10 cellular contexts compared by ENCODE assay signal in genomic region chr17:48604770-48605329, GRCh38. TPM values are rescaled to one million over a fixed set of nuclear protein-coding genes. Genes with fewer than 3 reads are reported as not detected.
A peak's percentile ranks its signal among the peaks of the same experiment; 100 is the strongest.
DNase-seq lines count a peak whose midpoint lies in the region; ATAC-seq and TF ChIP-seq lines count a peak whose summit lies in the region.
"Had no signal": no experiment of that assay in that cellular context is flagged by ENCODE, and none has a peak within 500 bp of the region (broad histone marks: within the 10 kb centered on the region; RNA-seq: fewer than 3 reads in every experiment).

Gene HOXB6 (minus strand): TSS chr17:48604986. CDS start chr17:48598150, 6,836 bp downstream.

- no peaks in the 10 kb centered on the region for H3K36me3 Mint-ChIP-seq in activated T-cell treated with anti-CD3 and anti-CD28 coated beads, Interleukin-2, amount 50 U/mL, for 72 hours (ENCODE audit: insufficient read depth in 2 of 2)
- no peaks in the 10 kb centered on the region for H3K36me3 Mint-ChIP-seq in activated naive CD8-positive, alpha-beta T cell treated with anti-CD3 and anti-CD28 coated beads for 36 hours
- no peaks in the 10 kb centered on the region for H3K36me3 Mint-ChIP-seq in memory B cell

- no peak for ATAC-seq in activated T-cell treated with anti-CD3 and anti-CD28 coated beads, Interleukin-2, amount 50 U/mL, for 72 hours (replicated peaks in 1 of 2)
- no peak for ATAC-seq in memory B cell (ENCODE audit: low read depth)

- peak within 1 kb of the TSS in 1 of 4 donors; percentile 24 for H3K4me3 ChIP-seq in esophagus squamous epithelium

- WGBS in esophagus squamous epithelium, 2 donors: 18 to 22% methylated on average over 16 of the region's 16 CpGs

- peaks cover 13% of the 10 kb centered on the region for H3K4me1 Mint-ChIP-seq in activated T-cell treated with anti-CD3 and anti-CD28 coated beads, Interleukin-2, amount 50 U/mL, for 72 hours (ENCODE audit: low read depth)
- peaks cover 17% of the 10 kb centered on the region for H3K4me1 Mint-ChIP-seq in activated naive CD8-positive, alpha-beta T cell treated with anti-CD3 and anti-CD28 coated beads for 36 hours
- peaks cover 6% of the 10 kb centered on the region for H3K4me1 Mint-ChIP-seq in memory B cell

- peaks cover 27 to 100% (median 77%) of the 10 kb centered on the region in 4 donors for H3K27me3 ChIP-seq in esophagus squamous epithelium

- intact Hi-C loops in esophagus squamous epithelium (cut with DNase I): no loop called here
- intact Hi-C loops in posterior cingulate gyrus (cut with DNase I): no loop called here

- H3K27ac ChIP-seq in esophagus squamous epithelium: no peak within 1 kb of the TSS

- peak within 1 kb of the TSS; percentile 66 to 67 for H3K4me3 Mint-ChIP-seq in activated T-cell treated with anti-CD3 and anti-CD28 coated beads, Interleukin-2, amount 50 U/mL, for 72 hours
- H3K4me3 Mint-ChIP-seq in activated naive CD8-positive, alpha-beta T cell treated with anti-CD3 and anti-CD28 coated beads for 36 hours: peak within 1 kb of the TSS; percentile 62
- peak within 1 kb of the TSS; percentile 37 for H3K4me3 Mint-ChIP-seq in memory B cell
- H3K4me3 Mint-ChIP-seq: B cell had no signal

- no peak for DNase-seq in activated T-cell treated with anti-CD3 and anti-CD28 coated beads, Interleukin-2, amount 50 U/mL, for 72 hours
- DNase-seq in activated T-cell treated with anti-CD3 and anti-CD28 coated beads, Interleukin-2, amount 50 U/mL, for 48 hours: no peak
- no peak for DNase-seq in activated naive CD8-positive, alpha-beta T cell treated with anti-CD3 and anti-CD28 coated beads for 36 hours
- DNase-seq in memory B cell (ENCODE audit: low spot score in 2 of 2) (no peak), ureter (ENCODE audit: low spot score) (no peak), esophagus squamous epithelium (lab: John Stamatoyannopoulos, UW) (no peak), posterior cingulate gyrus (no peak), T-helper 2 cell (no peak)
- DNase-seq: stimulated activated CD4-positive, alpha-beta T cell treated with anti-CD3 and anti-CD28 coated beads, Interleukin-12 subunit alpha, Interleukin-12 subunit beta, amount 100 ng/mL, for 4 hours had no signal

- H3K9me3 ChIP-seq in esophagus squamous epithelium: no peaks in the 10 kb centered on the region

- H3K27me3 Mint-ChIP-seq in activated T-cell treated with anti-CD3 and anti-CD28 coated beads, Interleukin-2, amount 50 U/mL, for 72 hours (ENCODE audit: low read depth): peaks cover 96% of the 10 kb centered on the region
- peaks cover 98% of the 10 kb centered on the region for H3K27me3 Mint-ChIP-seq in activated naive CD8-positive, alpha-beta T cell treated with anti-CD3 and anti-CD28 coated beads for 36 hours
- H3K27me3 Mint-ChIP-seq in memory B cell: peaks cover 34% of the 10 kb centered on the region

- no peak for TF ChIP-seq POLR2A in esophagus squamous epithelium (IDR thresholded peaks at IDR 0.05)

- no peak for TF ChIP-seq CTCF in esophagus squamous epithelium (IDR thresholded peaks at IDR 0.05)

- H3K27ac Mint-ChIP-seq in activated T-cell treated with anti-CD3 and anti-CD28 coated beads, Interleukin-2, amount 50 U/mL, for 72 hours: no peak within 1 kb of the TSS
- H3K27ac Mint-ChIP-seq in activated naive CD8-positive, alpha-beta T cell treated with anti-CD3 and anti-CD28 coated beads for 36 hours: no peak within 1 kb of the TSS
- no peak within 1 kb of the TSS for H3K27ac Mint-ChIP-seq in memory B cell
- H3K27ac Mint-ChIP-seq: B cell had no signal

- no peaks in the 10 kb centered on the region for H3K9me3 Mint-ChIP-seq in activated T-cell treated with anti-CD3 and anti-CD28 coated beads, Interleukin-2, amount 50 U/mL, for 72 hours
- H3K9me3 Mint-ChIP-seq in activated naive CD8-positive, alpha-beta T cell treated with anti-CD3 and anti-CD28 coated beads for 36 hours: no peaks in the 10 kb centered on the region
- H3K9me3 Mint-ChIP-seq in memory B cell: no peaks in the 10 kb centered on the region

- no peaks in the 10 kb centered on the region for H3K36me3 ChIP-seq in esophagus squamous epithelium

- peaks cover 5 to 31% (median 5%) of the 10 kb centered on the region in 3 donors for H3K4me1 ChIP-seq in esophagus squamous epithelium

RNA-seq across cellular contexts. Expression of gene HOXB6, which starts in this region (rescaled TPM):
- under 1 TPM; 0.24 to 0.51 TPM for total RNA-seq in activated T-cell treated with anti-CD3 and anti-CD28 coated beads, Interleukin-2, amount 50 U/mL, for 72 hours
- total RNA-seq in activated naive CD8-positive, alpha-beta T cell treated with anti-CD3 and anti-CD28 coated beads for 36 hours: not detected
- total RNA-seq in ureter: 111 TPM
- 1 to 10 TPM in 2 of 4 donors, not detected in 2; 1.3 to 3.1 TPM for total RNA-seq in esophagus squamous epithelium
- total RNA-seq: B cell had no signal

Comparison
In these comparisons a context has a peak if more than half of its experiments do, and no peak if none do; other contexts are left out.
1. RNA of gene HOXB6 (total RNA-seq): 111 TPM in ureter (single experiment); 1.3 to 3.1 TPM in esophagus squamous epithelium, 0.24 to 0.51 TPM in activated T-cell treated with anti-CD3 and anti-CD28 coated beads, Interleukin-2, amount 50 U/mL, for 72 hours and not detected in activated naive CD8-positive, alpha-beta T cell treated with anti-CD3 and anti-CD28 coated beads for 36 hours; every median in the first group is over 10 times any median in the second.
2. Peak in every context shown above with its lines, with median percentiles within 50 percentile points of each other: H3K4me3 Mint-ChIP-seq.